ENCODE assay signal across 8 cellular contexts in the genomic region with DNA sequence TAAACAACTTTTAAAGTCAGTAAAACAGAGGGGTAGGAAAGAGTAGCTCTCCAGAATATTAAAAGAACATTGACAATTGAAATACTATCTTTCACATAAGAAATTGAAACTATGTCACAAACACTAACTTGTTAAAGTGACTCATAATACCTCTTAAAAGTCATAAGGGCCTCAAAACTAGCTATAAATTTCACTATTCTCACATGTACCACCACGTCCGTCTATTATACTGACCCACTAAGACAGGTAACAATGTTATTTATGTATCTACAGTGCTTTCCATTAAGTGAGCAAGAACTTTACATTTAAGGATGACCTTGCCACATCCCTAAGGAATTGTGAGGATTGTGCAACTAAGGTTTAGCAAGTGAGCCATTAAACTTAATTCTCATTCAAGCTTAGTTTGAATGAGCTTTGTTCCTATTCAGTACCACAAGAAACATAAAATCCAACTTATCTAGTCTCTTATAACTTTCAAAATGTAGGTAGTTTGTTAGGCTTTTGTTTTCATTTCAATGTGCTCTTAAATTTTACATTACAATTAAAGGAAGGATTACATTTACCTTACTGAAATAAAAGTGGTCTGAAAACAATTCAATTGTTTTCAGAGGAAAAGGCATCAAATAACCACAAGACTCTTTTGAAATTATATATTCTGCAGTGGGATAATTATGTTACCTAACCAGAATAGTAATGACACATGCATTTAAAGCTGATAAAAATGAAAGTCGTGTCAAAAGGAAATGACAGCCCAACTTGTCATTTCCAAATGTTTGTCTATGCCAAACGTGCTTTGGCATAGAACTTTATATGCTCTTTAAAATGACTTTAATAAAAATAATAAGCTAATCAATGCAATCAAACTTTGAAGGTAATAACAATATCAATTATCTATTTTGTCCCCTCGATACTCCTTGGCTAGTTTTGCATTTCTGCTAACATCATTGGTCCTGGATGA. TPM values are rescaled to one million over a fixed set of nuclear protein-coding genes. Genes with fewer than 3 reads are reported as not detected.
DNase-seq lines count a peak whose midpoint lies in the region; ATAC-seq and TF ChIP-seq lines count a peak whose summit lies in the region.
"Not testable (repeated sequence)": the region's sequence is repeated elsewhere in the genome, so short reads cannot be mapped to it uniquely, and the experiment has no call there.

No MANE protein-coding gene starts in this region.

- intact Hi-C loops in mammary epithelial cell (cut with micrococcal nuclease); spleen (cut with DNase I; ENCODE audit: low total_unique reads): not testable (repeated sequence)

- H3K9me3 Mint-ChIP-seq in activated T-cell treated with anti-CD3 and anti-CD28 coated beads, Interleukin-2, amount 50 U/mL, for 24 hours: not testable (repeated sequence)

- BruUV-seq in mammary epithelial cell (replicated peaks; lab: Mats Ljungman, UMichigan): not testable (repeated sequence)

- not testable (repeated sequence) for H3K9ac ChIP-seq in BLaER1 treated with 17β-estradiol and CSF1 and Interleukin-3, amounts not matched to agents 10 nM and 100 nM; HUES64 (ENCODE audit: low read depth, low read length); mammary epithelial cell (ENCODE audit: insufficient read depth, low read length); fibroblast of lung (ENCODE audit: insufficient read depth, low read length)

- H3K4me3 Mint-ChIP-seq in activated T-cell treated with anti-CD3 and anti-CD28 coated beads, Interleukin-2, amount 50 U/mL, for 24 hours: peak overlapping the region; percentile 61

- peaks cover 0 to 36% (median 0%) of the 10 kb centered on the region in 11 experiments; a peak in 6 of 22 replicates for H4K20me1 ChIP-seq in BLaER1 treated with 17β-estradiol and CSF1 and Interleukin-3, amounts not matched to agents 10 nM and 100 nM
- not testable (repeated sequence) for H4K20me1 ChIP-seq in mammary epithelial cell (ENCODE audit: insufficient read depth, low read length); fibroblast of lung (ENCODE audit: control insufficient read depth, extremely low read depth, insufficient read depth, low read length)

- H3K27ac Mint-ChIP-seq in activated T-cell treated with anti-CD3 and anti-CD28 coated beads, Interleukin-2, amount 50 U/mL, for 24 hours: peak overlapping the region; percentile 89

- H3K79me2 ChIP-seq in mammary epithelial cell (ENCODE audit: insufficient read depth, low read length): peaks cover 22% of the 10 kb centered on the region
- H3K79me2 ChIP-seq in fibroblast of lung (ENCODE audit: control insufficient read depth, insufficient read depth, low read length): not testable (repeated sequence)

- TF ChIP-seq CTCF in RWPE2 (IDR thresholded peaks at IDR 0.05; ENCODE audit: poor library complexity, severe bottlenecking); mammary epithelial cell (conservative IDR thresholded peaks at IDR 0.05 in 1 of 2, IDR thresholded peaks at IDR 0.05 in 1 of 2; ENCODE audit: extremely low read depth in 1 of 2, insufficient read depth in 1 of 2, low read depth in 1 of 2, low read length in 2 of 2); fibroblast of lung (conservative IDR thresholded peaks at IDR 0.05 in 1 of 2, IDR thresholded peaks at IDR 0.05 in 1 of 2; ENCODE audit: low read depth in 1 of 2, low read length in 2 of 2); spleen (IDR thresholded peaks at IDR 0.05 in 8 of 11, conservative IDR thresholded peaks at IDR 0.05 in 3 of 11): not testable (repeated sequence)

- in situ Hi-C loops in mammary epithelial cell (cut with MboI; ENCODE audit: low sequenced_read_pairs in 2 of 2): not testable (repeated sequence)

- peaks cover 53% of the 10 kb centered on the region for H3K4me1 Mint-ChIP-seq in activated T-cell treated with anti-CD3 and anti-CD28 coated beads, Interleukin-2, amount 50 U/mL, for 24 hours (ENCODE audit: low read depth)

- peaks cover 19% of the 10 kb centered on the region for H3K36me3 Mint-ChIP-seq in activated T-cell treated with anti-CD3 and anti-CD28 coated beads, Interleukin-2, amount 50 U/mL, for 24 hours (ENCODE audit: low read depth)

- not testable (repeated sequence) for H3K27me3 ChIP-seq in BLaER1 treated with 17β-estradiol and CSF1 and Interleukin-3, amounts not matched to agents 10 nM and 100 nM; HUES64 (ENCODE audit: insufficient read depth, low read length); RWPE2 (ENCODE audit: insufficient read depth, poor library complexity, severe bottlenecking); mammary epithelial cell (ENCODE audit: insufficient read depth, low read length); fibroblast of lung (ENCODE audit: control insufficient read depth, insufficient read depth, low read length); spleen (replicated peaks in 1 of 7)

- H3K9me3 ChIP-seq in BLaER1 treated with 17β-estradiol and CSF1 and Interleukin-3, amounts not matched to agents 10 nM and 100 nM (replicated peaks in 1 of 11); HUES64 (ENCODE audit: insufficient read depth, low read depth, low read length); RWPE2 (ENCODE audit: severe bottlenecking); mammary epithelial cell (replicated peaks; ENCODE audit: insufficient read depth, low read length); fibroblast of lung (ENCODE audit: control insufficient read depth, insufficient read depth, low read depth, low read length); spleen: not testable (repeated sequence)

- not testable (repeated sequence) for H2AFZ ChIP-seq in mammary epithelial cell (ENCODE audit: low read depth, low read length); fibroblast of lung (ENCODE audit: low read length)

- CTCF ChIA-PET in mammary epithelial cell (lab: Charles Lee; ENCODE audit: low non-redundant PET): not testable (repeated sequence)

- dilution Hi-C loops in mammary epithelial cell (cut with HindIII; ENCODE audit: low sequenced_read_pairs): not testable (repeated sequence)

- not testable (repeated sequence) for DNase-seq in RWPE2 (ENCODE audit: low spot score); activated T-cell treated with anti-CD3 and anti-CD28 coated beads, Interleukin-2, amount 50 U/mL, for 24 hours; spleen
- DNase-seq in mammary epithelial cell (peak; percentile 11), fibroblast of lung (ENCODE audit: low read depth in 2 of 2) (peak in 1 of 2 donors; percentile 49), lung microvascular endothelial cell (ENCODE audit: low read depth in 2 of 2) (peak; percentile 61 to 78)

- peaks cover 6 to 31% (median 9%) of the 10 kb centered on the region in 11 experiments; a peak in 17 of 22 replicates for H3K36me3 ChIP-seq in BLaER1 treated with 17β-estradiol and CSF1 and Interleukin-3, amounts not matched to agents 10 nM and 100 nM
- not testable (repeated sequence) for H3K36me3 ChIP-seq in HUES64 (ENCODE audit: insufficient read depth, low read length); RWPE2 (ENCODE audit: low read depth); mammary epithelial cell (ENCODE audit: insufficient read depth, low read length); fibroblast of lung (ENCODE audit: control insufficient read depth, insufficient read depth, low read length)
- peaks cover 0 to 17% (median 0%) of the 10 kb centered on the region in 6 donors for H3K36me3 ChIP-seq in spleen

- H3K4me3 ChIP-seq in BLaER1 treated with 17β-estradiol and CSF1 and Interleukin-3, amounts not matched to agents 10 nM and 100 nM; HUES64 (ENCODE audit: low read length); RWPE2 (ENCODE audit: severe bottlenecking); mammary epithelial cell (replicated peaks in 1 of 3; ENCODE audit: insufficient read depth in 1 of 3, low read depth in 2 of 3, low read length in 3 of 3); fibroblast of lung (replicated peaks in 1 of 4; ENCODE audit: control extremely low read depth in 1 of 4, insufficient read depth in 1 of 4, low read depth in 3 of 4, low read length in 4 of 4): not testable (repeated sequence)
- H3K4me3 ChIP-seq in spleen: peak overlapping the region in 1 of 8 donors; percentile 5

- TF ChIP-seq POLR2A in spleen (IDR thresholded peaks at IDR 0.05): not testable (repeated sequence)

- H3K4me1 ChIP-seq in BLaER1 treated with 17β-estradiol and CSF1 and Interleukin-3, amounts not matched to agents 10 nM and 100 nM: peaks cover 0 to 14% (median 8%) of the 10 kb centered on the region in 10 experiments; a peak in 9 of 20 replicates
- H3K4me1 ChIP-seq in HUES64 (ENCODE audit: insufficient read depth, low read length): peaks cover 23% of the 10 kb centered on the region
- H3K4me1 ChIP-seq in RWPE2 (ENCODE audit: insufficient read depth, poor library complexity, severe bottlenecking): peaks cover 25% of the 10 kb centered on the region
- peaks cover 11% of the 10 kb centered on the region for H3K4me1 ChIP-seq in mammary epithelial cell (ENCODE audit: insufficient read depth, low read length)
- not testable (repeated sequence) for H3K4me1 ChIP-seq in fibroblast of lung (ENCODE audit: control insufficient read depth, extremely low read depth, insufficient read depth, low read length)
- H3K4me1 ChIP-seq in spleen: peaks cover 0 to 41% (median 12%) of the 10 kb centered on the region in 6 donors

- not testable (repeated sequence) for H3K27me3 Mint-ChIP-seq in activated T-cell treated with anti-CD3 and anti-CD28 coated beads, Interleukin-2, amount 50 U/mL, for 24 hours

- H3K27ac ChIP-seq in BLaER1 treated with 17β-estradiol and CSF1 and Interleukin-3, amounts not matched to agents 10 nM and 100 nM; mammary epithelial cell (ENCODE audit: insufficient read depth, low read depth, low read length); fibroblast of lung (ENCODE audit: insufficient read depth, low read length): not testable (repeated sequence)
- peak overlapping the region; percentile 51; the same call in 1 of the 2 replicates for H3K27ac ChIP-seq in HUES64 (ENCODE audit: low read depth, low read length)
- H3K27ac ChIP-seq in RWPE2 (ENCODE audit: poor library complexity, severe bottlenecking): peak overlapping the region; percentile 66
- H3K27ac ChIP-seq in spleen: peak overlapping the region; percentile 35 to 78 (median 58)

- ATAC-seq in RWPE2 (ENCODE audit: low read depth): not testable (repeated sequence)

- peak overlapping the region in 6 of 11 experiments; percentile 12 to 29 (median 20); a peak in 7 of 22 replicates for H3K4me2 ChIP-seq in BLaER1 treated with 17β-estradiol and CSF1 and Interleukin-3, amounts not matched to agents 10 nM and 100 nM
- H3K4me2 ChIP-seq in mammary epithelial cell (ENCODE audit: insufficient read depth, low read depth, low read length) (peak overlapping the region; percentile 53), fibroblast of lung (ENCODE audit: extremely low read depth, insufficient read depth, low read length) (peak overlapping the region; percentile 35)

- 88% methylated on average over 5 of the region's 5 CpGs for WGBS in HUES64
- 51% methylated on average over 5 of the region's 5 CpGs for WGBS in mammary epithelial cell (ENCODE audit: low coverage, missing lambda C conversion rate)
- 34 to 41% (median 40%) methylated on average over 5 of the region's 5 CpGs for WGBS in spleen, 5 donors

RNA-seq across cellular contexts. Expression of a gene that starts 39.9 kb away (rescaled TPM):
- 16.8 TPM for polyA plus RNA-seq in HUES64 (2013, experiment 1 of 2)
- 19.5 TPM for polyA plus RNA-seq in HUES64 (2013, experiment 2 of 2)
- total RNA-seq in mammary epithelial cell: 10 to 100 TPM; 18.8 to 27.6 TPM
- 10.7 TPM for polyA plus RNA-seq in mammary epithelial cell
- polyA minus RNA-seq in mammary epithelial cell: 34.1 TPM
- 13.4 and 13.7 TPM in 2 replicates for total RNA-seq in fibroblast of lung
- 17.5 and 19.9 TPM in 2 replicates for polyA plus RNA-seq in fibroblast of lung
- 10.7 and 12.8 TPM in 2 replicates for polyA plus RNA-seq in fibroblast of lung (2012)
- 7.7 and 8.5 TPM in 2 replicates for polyA minus RNA-seq in fibroblast of lung (ENCODE audit: low replicate concordance)
- 13.7 and 19.4 TPM in 2 replicates for total RNA-seq in lung microvascular endothelial cell
- 10 to 100 TPM; 24.9 to 33.3 (median 29.5) TPM for total RNA-seq in spleen
- 1 to 10 TPM; 2.2 to 4.3 (median 2.9) TPM for polyA plus RNA-seq in spleen
